9 cellular contexts compared by ENCODE assay signal in genomic region chr11:70078095-70078795, GRCh38. TPM values are rescaled to one million over a fixed set of nuclear protein-coding genes. Genes with fewer than 3 reads are reported as not detected.
DNase-seq lines count a peak whose midpoint lies in the region; ATAC-seq and TF ChIP-seq lines count a peak whose summit lies in the region.
"Had no signal": no experiment of that assay in that cellular context is flagged by ENCODE, and none has a peak within 500 bp of the region (broad histone marks: within the 10 kb centered on the region; RNA-seq: fewer than 3 reads in every experiment).

Gene ANO1 (plus strand): TSS chr11:70078317. CDS start chr11:70078607, 290 bp downstream.

- peaks cover 0 to 2% (median 0%) of the 10 kb centered on the region in 3 donors for H3K36me3 Mint-ChIP-seq in naive thymus-derived CD8-positive, alpha-beta T cell

- H3K4me3 ChIP-seq in MG63: peak within 1 kb of the TSS; percentile 22; the same call in 1 of the 2 replicates
- H3K4me3 ChIP-seq in tibial artery: peak within 1 kb of the TSS; percentile 62 to 70
- H3K4me3 ChIP-seq in BE2C (ENCODE audit: low read depth, low read length): no peak within 1 kb of the TSS

- peaks cover 2% of the 10 kb centered on the region; the same call in 1 of the 2 replicates for H3K27me3 ChIP-seq in MG63
- no peaks in the 10 kb centered on the region for H3K27me3 ChIP-seq in tibial artery
- H3K27me3 ChIP-seq in BE2C: peaks cover 46% of the 10 kb centered on the region

- no peaks in the 10 kb centered on the region for H3K9me3 ChIP-seq in MG63
- H3K9me3 ChIP-seq in tibial artery: no peaks in the 10 kb centered on the region
- H3K9me3 ChIP-seq in BE2C: no peaks in the 10 kb centered on the region

- POLR2A ChIA-PET in naive thymus-derived CD8-positive, alpha-beta T cell (lab: Charles Lee): no interaction called here

- peak within 1 kb of the TSS; percentile 72 for H3K27ac ChIP-seq in epithelial cell of prostate
- peak within 1 kb of the TSS; percentile 76 to 86 for H3K27ac ChIP-seq in tibial artery

- H3K27ac Mint-ChIP-seq in naive thymus-derived CD8-positive, alpha-beta T cell: no peak within 1 kb of the TSS

- no peaks in the 10 kb centered on the region for H3K9me3 Mint-ChIP-seq in naive thymus-derived CD8-positive, alpha-beta T cell

- H3K36me3 ChIP-seq in MG63 (no peaks in the 10 kb centered on the region), tibial artery (no peaks in the 10 kb centered on the region), BE2C (no peaks in the 10 kb centered on the region)

- peaks cover 0 to 3% (median under 1%) of the 10 kb centered on the region in 4 donors for H3K4me1 Mint-ChIP-seq in naive thymus-derived CD8-positive, alpha-beta T cell

- peaks cover 11 to 57% (median 37%) of the 10 kb centered on the region in 5 donors for H3K27me3 Mint-ChIP-seq in naive thymus-derived CD8-positive, alpha-beta T cell

- no peak for ATAC-seq in naive thymus-derived CD8-positive, alpha-beta T cell

- peak in 1 of 2 experiments; percentile 15 for TF ChIP-seq CTCF in tibial artery (IDR thresholded peaks at IDR 0.05)
- TF ChIP-seq CTCF in BE2C (IDR thresholded peaks at IDR 0.05; ENCODE audit: low read depth, low read length): no peak

- DNase-seq in MG63 (peak; percentile 32), epithelial cell of prostate (ENCODE audit: low read depth, low spot score) (no peak), lung microvascular endothelial cell (ENCODE audit: low read depth in 2 of 2) (peak; percentile 14 to 37), tibial artery (peak; percentile 22 to 66), hippocampal formation (lab: John Stamatoyannopoulos, UW) (no peak), COR-L47 (lab: John Stamatoyannopoulos, UW) (no peak), BE2C (no peak)
- no peak for DNase-seq in naive thymus-derived CD8-positive, alpha-beta T cell

- H3K4me3 Mint-ChIP-seq in naive thymus-derived CD8-positive, alpha-beta T cell: no peak within 1 kb of the TSS

- H3K4me1 ChIP-seq in tibial artery (peaks cover 0 to 48% (median 24%) of the 10 kb centered on the region in 4 donors), BE2C (no peaks in the 10 kb centered on the region)

- intact Hi-C loops in tibial artery (cut with DNase I; ENCODE audit: low total_unique reads): loop anchor here (5.0 kb wide), 1 partner anchor 161 kb away; no protein-coding TSS in a partner anchor

RNA-seq across cellular contexts. Expression of gene ANO1, which starts in this region (rescaled TPM):
- 0.12 and 0.99 TPM in 2 replicates for total RNA-seq in MG63 (2014; rRNA removed; shearing (Covaris generic); ENCODE audit: low replicate concordance)
- total RNA-seq in lung microvascular endothelial cell: 0.44 TPM in 1 of 2 replicates, not detected in the other
- total RNA-seq in naive thymus-derived CD8-positive, alpha-beta T cell: not detected
- not detected for polyA plus RNA-seq in naive thymus-derived CD8-positive, alpha-beta T cell
- not detected for polyA plus RNA-seq in BE2C (2012; ENCODE audit: insufficient read depth, insufficient read length, low read depth)
- total RNA-seq: mononuclear cell had no signal

Comparison
In these comparisons a context has a peak if more than half of its experiments do, and no peak if none do; other contexts are left out.
1. Peak in DNase-seq and H3K4me3 ChIP-seq in MG63; RNA of the gene not detected or under 1 TPM.
2. Peak in DNase-seq in lung microvascular endothelial cell; RNA of the gene not detected or under 1 TPM.
3. DNase-seq: peak in tibial artery (2 of 2); none in epithelial cell of prostate (single experiment), naive thymus-derived CD8-positive, alpha-beta T cell (0 of 10), hippocampal formation (0 of 2), COR-L47 (single experiment) and BE2C (single experiment).